Comparison of ENCODE assay signal across 24 cellular contexts in genomic region chr2:110813896-110814295, GRCh38.
"Had no signal": no experiment of that assay in that cellular context is flagged by ENCODE, and none has a peak within 500 bp of the region (broad histone marks: within the 10 kb centered on the region; RNA-seq: fewer than 3 reads in every experiment).

No MANE protein-coding gene starts in this region.

- H3K4me3 ChIP-seq: body of pancreas, esophagus muscularis mucosa, ovary, vagina had no signal

- H3K27ac ChIP-seq: body of pancreas, esophagus muscularis mucosa, neutrophil, ovary, vagina had no signal

- ATAC-seq: body of pancreas; left cardiac atrium; left ventricle myocardium superior; right cardiac atrium; stimulated activated naive CD8-positive, alpha-beta T cell treated with anti-CD3 and anti-CD28 coated beads, Interleukin-15, amount 100 ng/mL, for 72 hours had no signal

- H3K4me1 ChIP-seq: body of pancreas, vagina had no signal

- H3K27me3 ChIP-seq: body of pancreas, neutrophil, ovary, vagina had no signal

- DNase-seq: activated CD4-positive, alpha-beta memory T cell treated with anti-CD3 and anti-CD28 coated beads, Interleukin-2, amount 10 ng/mL, durations not matched to agents 7 days and 5 days; activated CD4-positive, CD25-positive, alpha-beta regulatory T cell treated with anti-CD3 and anti-CD28 coated beads, Interleukin-2, amount 50 U/mL, for 72 hours; activated CD8-positive, alpha-beta memory T cell treated with anti-CD3 and anti-CD28 coated beads, Interleukin-2, amount 50 U/mL, for 48 hours; activated gamma-delta T cell; activated naive CD4-positive, alpha-beta T cell treated with anti-CD3 and anti-CD28 coated beads, Interleukin-2, amount 50 U/mL, for 16 hours; activated T-cell treated with anti-CD3 and anti-CD28 coated beads, Interleukin-2, amount 50 U/mL, for 24 hours; amniotic stem cell; body of pancreas; dermis blood vessel endothelial cell; effector CD4-positive, alpha-beta T cell; foreskin melanocyte; left cardiac atrium; left ventricle myocardium superior; naive B cell; nephron progenitor cell; ovary; right cardiac atrium; stimulated activated CD4-positive, alpha-beta T cell treated with anti-CD3 and anti-CD28 coated beads, Interleukin-2, amount 100 ng/mL, for 48 hours; stimulated activated naive CD8-positive, alpha-beta T cell treated with anti-CD3 and anti-CD28 coated beads, Interleukin-15, amount 100 ng/mL, for 72 hours; substantia nigra; T-helper 2 cell had no signal

- H3K9me3 ChIP-seq: body of pancreas, esophagus muscularis mucosa, neutrophil, ovary, vagina had no signal

- H3K36me3 ChIP-seq: esophagus muscularis mucosa, neutrophil, ovary, vagina had no signal
